ENCODE assay signal across 14 cellular contexts in genomic region chr16:51113254-51114125, GRCh38. TPM values are rescaled to one million over a fixed set of nuclear protein-coding genes. Genes with fewer than 3 reads are reported as not detected.
DNase-seq lines count a peak whose midpoint lies in the region; ATAC-seq and TF ChIP-seq lines count a peak whose summit lies in the region.
"Had no signal": no experiment of that assay in that cellular context is flagged by ENCODE, and none has a peak within 500 bp of the region (broad histone marks: within the 10 kb centered on the region; RNA-seq: fewer than 3 reads in every experiment).

No MANE protein-coding gene starts in this region.

- peak overlapping the region; percentile 52 for H2AFZ ChIP-seq in IMR-90 (replicated peaks; ENCODE audit: low read length, poor library complexity)

- no peak overlapping the region for H2BK5ac ChIP-seq in IMR-90 (ENCODE audit: low read depth, low read length, poor library complexity, severe bottlenecking)

- no peaks in the 10 kb centered on the region for H3K4me1 ChIP-seq in IMR-90 (ENCODE audit: control insufficient read depth, insufficient read depth, low read length)
- no peaks in the 10 kb centered on the region for H3K4me1 ChIP-seq in urinary bladder (ENCODE audit: insufficient read depth)

- no peak overlapping the region for H2BK15ac ChIP-seq in IMR-90 (ENCODE audit: low read depth, low read length)

- no peak overlapping the region for H4K8ac ChIP-seq in IMR-90 (ENCODE audit: low read depth in 2 of 2, low read length in 2 of 2)

- no peak overlapping the region for H3K9ac ChIP-seq in IMR-90 (ENCODE audit: low read depth, low read length)

- peak overlapping the region; percentile 22; the same call in 1 of the 2 replicates for H3K4me2 ChIP-seq in IMR-90 (ENCODE audit: low read depth, low read length)

- DNase-seq in activated CD4-positive, alpha-beta T cell treated with anti-CD3 and anti-CD28 coated beads for 48 hours, result peak; percentile 3
- DNase-seq in activated CD4-positive, alpha-beta T cell treated with anti-CD3 and anti-CD28 coated beads for 1 hour, result no peak
- DNase-seq in IMR-90 (no peak), erythroblast (lab: John Stamatoyannopoulos, UW) (no peak), NCI-H1417 treated with DMSO at 0.1 percent for 48 hours (lab: John Stamatoyannopoulos, UW) (no peak)
- DNase-seq in stimulated activated naive CD4-positive, alpha-beta T cell treated with Interleukin-2 at 50 U/mL for 16 hours (lab: John Stamatoyannopoulos, UW), result no peak
- DNase-seq: activated naive CD4-positive, alpha-beta T cell treated with anti-CD3 and anti-CD28 coated beads for 36 hours; Calu3; NCI-H226; T1000 had no signal

- H2BK20ac ChIP-seq in IMR-90 (ENCODE audit: low read depth, low read length), result no peak overlapping the region

- dilution Hi-C loops in IMR-90 (cut with HindIII; ENCODE audit: low sequenced_read_pairs, unreplicated experiment), result no loop called here

- H3K4me3 ChIP-seq in IMR-90 (ENCODE audit: insufficient read depth, low read depth, low read length) (no peak overlapping the region), iPS-18c (ENCODE audit: insufficient read depth, low read depth, low read length) (peak overlapping the region; percentile 47), urinary bladder (ENCODE audit: low read depth, low read length) (peak overlapping the region; percentile 12)

- no TSS peak for BruUV-seq in IMR-90 (replicated peaks; lab: Mats Ljungman, UMichigan)

- H3K18ac ChIP-seq in IMR-90 (ENCODE audit: low read depth, low read length), result no peak overlapping the region

- TF ChIP-seq CTCF in IMR-90 (conservative IDR thresholded peaks at IDR 0.05; ENCODE audit: low read depth, low read length), result no peak

- no peak overlapping the region for H3K23ac ChIP-seq in IMR-90 (ENCODE audit: low read depth, low read length)

- H3K9me1 ChIP-seq in IMR-90 (ENCODE audit: insufficient read depth, low read length), result no peaks in the 10 kb centered on the region

- H3K14ac ChIP-seq in IMR-90 (replicated peaks; ENCODE audit: low read depth, low read length), result no peak overlapping the region

- no peak for TF ChIP-seq RAD21 in IMR-90 (IDR thresholded peaks at IDR 0.05; ENCODE audit: low read length)

- H4K91ac ChIP-seq in IMR-90 (ENCODE audit: insufficient read depth, low read depth, low read length), result no peak overlapping the region

- H3K56ac ChIP-seq in IMR-90 (ENCODE audit: extremely low read depth, insufficient read depth, low read length), result no peak overlapping the region

- no peak for ATAC-seq in IMR-90 (ENCODE audit: low read depth)
- ATAC-seq: natural killer cell treated with Interleukin-12 subunit alpha and Interleukin-12 subunit beta and Interleukin-15 and Interleukin-18, amount 100 ng/mL, for 72 hours had no signal

- no peak overlapping the region for H4K5ac ChIP-seq in IMR-90 (ENCODE audit: low read depth, low read length)

- CTCF ChIA-PET in IMR-90 (lab: Yijun Ruan, JAX), result interaction anchor here (1.2 kb wide), 1 partner anchor 16 kb away, joined by 4 read pairs; no protein-coding TSS in a partner anchor

- H3K27me3 ChIP-seq in IMR-90 (ENCODE audit: control insufficient read depth, insufficient read depth, low read length), result peaks cover 49% of the 10 kb centered on the region

- H3K36me3 ChIP-seq in IMR-90 (ENCODE audit: control insufficient read depth, insufficient read depth, low read length) (no peaks in the 10 kb centered on the region), urinary bladder (ENCODE audit: insufficient read depth) (no peaks in the 10 kb centered on the region)

- intact Hi-C loops in IMR-90 (cut with micrococcal nuclease), result no loop called here

- WGBS in IMR-90 (ENCODE audit: extremely low coverage in 2 of 2, insufficient read length in 1 of 2), 2 experiments, result 0% methylated on average over 1 of the region's 49 CpGs; no CpG with 5 or more reads in 1 of the 2 experiments
- 4% methylated on average over 49 of the region's 49 CpGs for WGBS in urinary bladder

- H3K4ac ChIP-seq in IMR-90 (ENCODE audit: low read depth, low read length), result no peak overlapping the region

- H2AK5ac ChIP-seq in IMR-90 (ENCODE audit: low read depth, low read length), result no peak overlapping the region

- H3K27ac ChIP-seq in IMR-90 (ENCODE audit: insufficient read depth, low read length) (no peak overlapping the region), urinary bladder (ENCODE audit: low read depth) (no peak overlapping the region)

- no peak for TF ChIP-seq POLR2A in IMR-90 (IDR thresholded peaks at IDR 0.05; ENCODE audit: low read depth, low read length)
- no peak for TF ChIP-seq POLR2A in erythroblast (IDR thresholded peaks at IDR 0.05; ENCODE audit: low read length)

- H2BK120ac ChIP-seq in IMR-90 (ENCODE audit: low read depth, low read length), result no peak overlapping the region

- POLR2A ChIA-PET in IMR-90 (lab: Charles Lee; ENCODE audit: unreplicated experiment), result no interaction called here

- H2AK9ac ChIP-seq in IMR-90 (replicated peaks; ENCODE audit: low read depth, low read length, poor library complexity), result no peak overlapping the region

- in situ Hi-C loops in IMR-90 (cut with MboI; ENCODE audit: low sequenced_read_pairs), result no loop called here

- no peaks in the 10 kb centered on the region for H4K20me1 ChIP-seq in IMR-90 (ENCODE audit: insufficient read depth, low read length)

- H3K79me1 ChIP-seq in IMR-90 (ENCODE audit: low read depth in 1 of 2, low read length in 2 of 2), result no peaks in the 10 kb centered on the region

- no peaks in the 10 kb centered on the region for H3K9me3 ChIP-seq in IMR-90 (ENCODE audit: control insufficient read depth, insufficient read depth, low read length)
- peaks cover 5% of the 10 kb centered on the region for H3K9me3 ChIP-seq in iPS-18c (ENCODE audit: control insufficient read depth, insufficient read depth, low read length)

TF ChIP-seq in IMR-90, 13 proteins besides CTCF, POLR2A, EP300 and RAD21:
- TF ChIP-seq BHLHE40 (IDR thresholded peaks at IDR 0.05; ENCODE audit: low read depth, low read length) (no peak), RCOR1 (IDR thresholded peaks at IDR 0.05; ENCODE audit: insufficient replicate concordance, low read length) (no peak), MAFK (IDR thresholded peaks at IDR 0.05; ENCODE audit: low read depth, low read length) (no peak), CEBPB (IDR thresholded peaks at IDR 0.05; ENCODE audit: low read depth, low read length) (no peak), MXI1 (IDR thresholded peaks at IDR 0.05; ENCODE audit: borderline replicate concordance, low read depth, low read length) (no peak), FOS (IDR thresholded peaks at IDR 0.05; ENCODE audit: low read depth, low read length) (no peak), USF2 (IDR thresholded peaks at IDR 0.05; ENCODE audit: low read depth, low read length) (no peak), RFX5 (IDR thresholded peaks at IDR 0.05; ENCODE audit: low read depth, low read length) (no peak), MAZ (IDR thresholded peaks at IDR 0.05; ENCODE audit: borderline replicate concordance, low read depth, low read length) (no peak), SMC3 (IDR thresholded peaks at IDR 0.05; ENCODE audit: low read depth, low read length) (no peak), CHD1 (IDR thresholded peaks at IDR 0.05; ENCODE audit: low read depth, low read length) (no peak), NFE2L2 (IDR thresholded peaks at IDR 0.05; ENCODE audit: low read depth, low read length) (no peak)
- TF ChIP-seq, protein P1, sequence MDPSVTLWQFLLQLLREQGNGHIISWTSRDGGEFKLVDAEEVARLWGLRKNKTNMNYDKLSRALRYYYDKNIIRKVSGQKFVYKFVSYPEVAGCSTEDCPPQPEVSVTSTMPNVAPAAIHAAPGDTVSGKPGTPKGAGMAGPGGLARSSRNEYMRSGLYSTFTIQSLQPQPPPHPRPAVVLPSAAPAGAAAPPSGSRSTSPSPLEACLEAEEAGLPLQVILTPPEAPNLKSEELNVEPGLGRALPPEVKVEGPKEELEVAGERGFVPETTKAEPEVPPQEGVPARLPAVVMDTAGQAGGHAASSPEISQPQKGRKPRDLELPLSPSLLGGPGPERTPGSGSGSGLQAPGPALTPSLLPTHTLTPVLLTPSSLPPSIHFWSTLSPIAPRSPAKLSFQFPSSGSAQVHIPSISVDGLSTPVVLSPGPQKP (IDR thresholded peaks at IDR 0.05; ENCODE audit: borderline replicate concordance, low read depth, low read length), result no peak

RNA-seq across cellular contexts. Expression of gene SALL1, which starts 37.6 kb away (rescaled TPM):
- total RNA-seq in IMR-90 (2012; rRNA removed), result 0.83 and 0.90 TPM in 2 replicates
- 4.8 and 5.2 TPM in 2 replicates for polyA plus RNA-seq in IMR-90 (2012; rRNA removed)
- polyA plus RNA-seq in IMR-90 (2012; cell fraction: cytosol; rRNA removed), result 1.9 and 2.5 TPM in 2 replicates
- 5.5 and 7.8 TPM in 2 replicates for polyA plus RNA-seq in IMR-90 (2012; cell fraction: nucleus; rRNA removed; ENCODE audit: low replicate concordance)
- total RNA-seq in urinary bladder, result 1.0 TPM
- 4.1 TPM for polyA plus RNA-seq in urinary bladder
- total RNA-seq: activated CD8-positive, alpha-beta memory T cell treated with anti-CD3 and anti-CD28 coated beads for 36 hours; activated naive CD4-positive, alpha-beta T cell treated with anti-CD3 and anti-CD28 coated beads for 36 hours; Calu3 had no signal
